ENCODE assay signal across 18 cellular contexts in the genomic region with DNA sequence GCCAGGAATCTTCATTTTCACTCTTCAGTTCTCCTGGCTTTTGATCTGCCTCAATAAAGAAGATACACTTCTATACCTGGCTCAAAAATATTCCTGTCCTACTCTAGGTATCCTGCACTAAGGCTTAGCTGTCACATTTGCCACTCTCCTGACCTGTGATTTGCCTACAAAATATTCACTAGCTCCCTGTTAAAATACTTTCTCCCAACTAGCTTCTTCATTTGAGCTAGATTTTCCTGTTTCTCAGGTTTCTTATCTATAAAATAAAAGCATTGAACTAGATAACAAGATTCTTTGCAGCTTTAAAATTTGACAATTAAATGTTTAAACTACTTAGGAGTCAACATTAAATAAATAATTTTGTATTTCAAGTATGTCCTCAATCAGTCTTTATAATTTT. TPM values are rescaled to one million over a fixed set of nuclear protein-coding genes. Genes with fewer than 3 reads are reported as not detected.
DNase-seq lines count a peak whose midpoint lies in the region; ATAC-seq and TF ChIP-seq lines count a peak whose summit lies in the region.
"Had no signal": no experiment of that assay in that cellular context is flagged by ENCODE, and none has a peak within 500 bp of the region (broad histone marks: within the 10 kb centered on the region; RNA-seq: fewer than 3 reads in every experiment).

No MANE protein-coding gene starts in this region.

- H4K20me1 ChIP-seq in PC-9 (ENCODE audit: insufficient read depth) = no peaks in the 10 kb centered on the region; the same call in 1 of the 2 replicates

- no peaks in the 10 kb centered on the region for H3K9me2 ChIP-seq in PC-9 (ENCODE audit: insufficient read depth)

- no peaks in the 10 kb centered on the region for H3K9me3 Mint-ChIP-seq in central memory CD8-positive, alpha-beta T cell
- no peaks in the 10 kb centered on the region for H3K9me3 Mint-ChIP-seq in stimulated activated effector memory CD8-positive, alpha-beta T cell treated with anti-CD3 and anti-CD28 coated beads, Interleukin-12 subunit alpha, Interleukin-12 subunit beta, amount 100 ng/mL, for 72 hours
- H3K9me3 Mint-ChIP-seq: CD4-positive, alpha-beta T cell; GM23338 had no signal

- no peak overlapping the region for H3K4me3 ChIP-seq in LNCaP clone FGC (ENCODE audit: low read depth, low read length)
- no peak overlapping the region for H3K4me3 ChIP-seq in PC-9
- H3K4me3 ChIP-seq: GM23338 had no signal

- no peak overlapping the region for H2AFZ ChIP-seq in PC-9
- H2AFZ ChIP-seq: GM23338 had no signal

- H3F3A ChIP-seq in PC-9 (ENCODE audit: insufficient read depth, low read depth) = no peaks in the 10 kb centered on the region

- intact Hi-C loops in PC-9 (cut with micrococcal nuclease; ENCODE audit: unreplicated experiment) = no loop called here

- H3K27me3 ChIP-seq in PC-9 (ENCODE audit: insufficient read depth, low read depth) = no peaks in the 10 kb centered on the region
- H3K27me3 ChIP-seq: BE2C had no signal

- H3K27me3 Mint-ChIP-seq in central memory CD8-positive, alpha-beta T cell = no peaks in the 10 kb centered on the region
- H3K27me3 Mint-ChIP-seq: CD4-positive, alpha-beta T cell had no signal

- no peaks in the 10 kb centered on the region for H3K79me2 ChIP-seq in PC-9 (ENCODE audit: low read depth)

- ATAC-seq in central memory CD8-positive, alpha-beta T cell (replicated peaks; ENCODE audit: extremely low read depth, poor library complexity, severe bottlenecking) = no peak
- ATAC-seq in stimulated activated effector memory CD8-positive, alpha-beta T cell treated with anti-CD3 and anti-CD28 coated beads, Interleukin-12 subunit alpha, Interleukin-12 subunit beta, amount 100 ng/mL, for 72 hours = no peak
- no peak for ATAC-seq in GM19463 (IDR thresholded peaks at IDR 0.05; ENCODE audit: unreplicated experiment)

- CTCF ChIA-PET in PC-9 (lab: Charles Lee) = no interaction called here

- BruUV-seq in PC-9 (replicated peaks; lab: Mats Ljungman, UMichigan) = no TSS peak

- H3K27ac ChIP-seq in PC-9 = no peak overlapping the region

- H3K36me3 ChIP-seq in PC-9 (ENCODE audit: low read depth) = no peaks in the 10 kb centered on the region
- H3K36me3 ChIP-seq: BE2C had no signal

- no peak overlapping the region for H3K4me3 Mint-ChIP-seq in central memory CD8-positive, alpha-beta T cell
- H3K4me3 Mint-ChIP-seq in stimulated activated effector memory CD8-positive, alpha-beta T cell treated with anti-CD3 and anti-CD28 coated beads, Interleukin-12 subunit alpha, Interleukin-12 subunit beta, amount 100 ng/mL, for 72 hours = no peak overlapping the region
- H3K4me3 Mint-ChIP-seq: CD4-positive, alpha-beta T cell; GM23338 had no signal

- DNase-seq in LNCaP clone FGC (ENCODE audit: low read depth) = peak; percentile 53
- DNase-seq in PC-9 = peak in 1 of 2 experiments; percentile 52
- DNase-seq in central memory CD8-positive, alpha-beta T cell (ENCODE audit: low spot score in 2 of 2) = no peak
- DNase-seq in stimulated activated effector memory CD8-positive, alpha-beta T cell treated with anti-CD3 and anti-CD28 coated beads, Interleukin-12 subunit alpha, Interleukin-12 subunit beta, amount 100 ng/mL, for 72 hours (ENCODE audit: low spot score in 2 of 2) = no peak
- no peak for DNase-seq in DMS79 (lab: John Stamatoyannopoulos, UW)
- no peak for DNase-seq in NCI-H1105 treated with DMSO at 0.1 percent for 48 hours (lab: John Stamatoyannopoulos, UW)
- DNase-seq in GDM1 (lab: John Stamatoyannopoulos, UW) = no peak
- DNase-seq: ACHN; BE2C; C1 segment of cervical spinal cord; Caco-2; CD4-positive, alpha-beta T cell; DMS153; DND-41; EL; HCEC 1CT had no signal

- H3K4me1 Mint-ChIP-seq in central memory CD8-positive, alpha-beta T cell = peaks cover 24% of the 10 kb centered on the region
- H3K4me1 Mint-ChIP-seq in stimulated activated effector memory CD8-positive, alpha-beta T cell treated with anti-CD3 and anti-CD28 coated beads, Interleukin-12 subunit alpha, Interleukin-12 subunit beta, amount 100 ng/mL, for 72 hours = no peaks in the 10 kb centered on the region

- H3K36me3 Mint-ChIP-seq in central memory CD8-positive, alpha-beta T cell (ENCODE audit: insufficient read depth) = peaks cover 19% of the 10 kb centered on the region
- H3K36me3 Mint-ChIP-seq in stimulated activated effector memory CD8-positive, alpha-beta T cell treated with anti-CD3 and anti-CD28 coated beads, Interleukin-12 subunit alpha, Interleukin-12 subunit beta, amount 100 ng/mL, for 72 hours = peaks cover 56% of the 10 kb centered on the region

- H3K27ac Mint-ChIP-seq in central memory CD8-positive, alpha-beta T cell (ENCODE audit: low read depth) = peak overlapping the region; percentile 70
- peak overlapping the region; percentile 50 for H3K27ac Mint-ChIP-seq in stimulated activated effector memory CD8-positive, alpha-beta T cell treated with anti-CD3 and anti-CD28 coated beads, Interleukin-12 subunit alpha, Interleukin-12 subunit beta, amount 100 ng/mL, for 72 hours
- H3K27ac Mint-ChIP-seq: CD4-positive, alpha-beta T cell; GM23338 had no signal

- 0 out of 2 replicates have a peak overlapping the region, but pooled peaks have one; percentile 13 for H3K4me2 ChIP-seq in PC-9

- POLR2A ChIA-PET in PC-9 (lab: Charles Lee; ENCODE audit: unreplicated experiment) = no interaction called here

- TF ChIP-seq CTCF in LNCaP clone FGC (IDR thresholded peaks at IDR 0.05; ENCODE audit: control insufficient read depth, extremely low read depth, insufficient read depth) = no peak
- no peak for TF ChIP-seq CTCF in PC-9 (conservative IDR thresholded peaks at IDR 0.05)

- 0 out of 2 replicates have a peak, but pooled peaks cover 9% of the 10 kb centered on the region for H3K4me1 ChIP-seq in PC-9 (replicated peaks; ENCODE audit: insufficient read depth)
- H3K4me1 ChIP-seq: BE2C had no signal

- H3K9me3 ChIP-seq in PC-9 (ENCODE audit: insufficient read depth, low read depth) = no peaks in the 10 kb centered on the region
- H3K9me3 ChIP-seq: BE2C had no signal

RNA-seq across cellular contexts. Expression of gene CHIC2, which starts 53.2 kb away (rescaled TPM):
- 8.7 and 12.1 TPM in 2 replicates for total RNA-seq in PC-9 (2021)
